Comparison of ENCODE assay signal across 1 cellular context in genomic region chr4:159937595-159937994, GRCh38.
TF ChIP-seq lines count a peak whose summit lies in the region.

No MANE protein-coding gene starts in this region.

TF ChIP-seq in HepG2, 621 proteins besides CTCF, POLR2A, EP300 and RAD21 (continued from another document):
- TF ChIP-seq ZNF770 (CRISPR knock-in tag; IDR thresholded peaks at IDR 0.05) (no peak), TP53 (CRISPR knock-in tag; conservative IDR thresholded peaks at IDR 0.05) (no peak), CHCHD3 (CRISPR knock-in tag; IDR thresholded peaks at IDR 0.05) (no peak), YY1 (IDR thresholded peaks at IDR 0.05; ENCODE audit: insufficient read depth, insufficient replicate concordance, low read depth, low read length) (no peak), HIVEP1 (CRISPR knock-in tag; IDR thresholded peaks at IDR 0.05) (no peak), TAF1 (CRISPR knock-in tag; IDR thresholded peaks at IDR 0.05) (no peak), SPEN (CRISPR knock-in tag; IDR thresholded peaks at IDR 0.05; ENCODE audit: low read depth) (no peak)
